ENCODE assay signal across 1 cellular context in genomic region chr3:72447059-72447946, GRCh38.
A peak's percentile ranks its signal among the peaks of the same experiment; 100 is the strongest.
TF ChIP-seq lines count a peak whose summit lies in the region.

No MANE protein-coding gene starts in this region.

TF ChIP-seq in WTC11, 78 proteins besides CTCF, POLR2A, EP300 and RAD21 (continued from another document):
- TF ChIP-seq AFF4 (CRISPR knock-in tag; IDR thresholded peaks at IDR 0.05; ENCODE audit: borderline replicate concordance) (no peak), ERG (CRISPR knock-in tag; IDR thresholded peaks at IDR 0.05) (no peak), GABPB1 (CRISPR knock-in tag; IDR thresholded peaks at IDR 0.05) (no peak), ZSCAN18 (CRISPR knock-in tag; IDR thresholded peaks at IDR 0.05) (0 out of 2 replicates have a peak, but pooled peaks have one; percentile 39), PREB (CRISPR knock-in tag; IDR thresholded peaks at IDR 0.05; ENCODE audit: borderline replicate concordance) (no peak), JUN (CRISPR knock-in tag; IDR thresholded peaks at IDR 0.05) (peak; percentile 79; the same call in 1 of the 2 replicates), ZMAT4 (CRISPR knock-in tag; IDR thresholded peaks at IDR 0.05) (no peak), ATF3 (CRISPR knock-in tag; conservative IDR thresholded peaks at IDR 0.05) (no peak), JAZF1 (CRISPR knock-in tag; IDR thresholded peaks at IDR 0.05) (no peak), ZNF281 (CRISPR knock-in tag; IDR thresholded peaks at IDR 0.05) (no peak), IRF2 (CRISPR knock-in tag; IDR thresholded peaks at IDR 0.05; ENCODE audit: borderline replicate concordance, low read depth) (no peak), SOX15 (CRISPR knock-in tag; IDR thresholded peaks at IDR 0.05) (no peak), ZNF423 (CRISPR knock-in tag; IDR thresholded peaks at IDR 0.05) (no peak), ZNF232 (CRISPR knock-in tag; IDR thresholded peaks at IDR 0.05) (no peak), OVOL2 (CRISPR knock-in tag; IDR thresholded peaks at IDR 0.05; ENCODE audit: borderline replicate concordance) (no peak), PRRX2 (CRISPR knock-in tag; IDR thresholded peaks at IDR 0.05) (0 out of 2 replicates have a peak, but pooled peaks have one; percentile 33), NR1H2 (CRISPR knock-in tag; IDR thresholded peaks at IDR 0.05) (no peak), SMAD3 (CRISPR knock-in tag; IDR thresholded peaks at IDR 0.05; ENCODE audit: borderline replicate concordance) (no peak), ZNF138 (CRISPR knock-in tag; conservative IDR thresholded peaks at IDR 0.05) (no peak), E2F1 (CRISPR knock-in tag; IDR thresholded peaks at IDR 0.05) (no peak), CREB1 (CRISPR knock-in tag; IDR thresholded peaks at IDR 0.05) (no peak), ZBTB21 (CRISPR knock-in tag; IDR thresholded peaks at IDR 0.05; ENCODE audit: borderline replicate concordance) (no peak; the same call in 1 of the 2 replicates), NFATC4 (CRISPR knock-in tag; IDR thresholded peaks at IDR 0.05) (no peak), FOXP1 (CRISPR knock-in tag; IDR thresholded peaks at IDR 0.05; ENCODE audit: borderline replicate concordance) (peak; percentile 93; the same call in 1 of the 2 replicates), ZNF416 (CRISPR knock-in tag; IDR thresholded peaks at IDR 0.05) (0 out of 2 replicates have a peak, but pooled peaks have one; percentile 38), USF1 (CRISPR knock-in tag; IDR thresholded peaks at IDR 0.05) (no peak), NR3C1 (CRISPR knock-in tag; conservative IDR thresholded peaks at IDR 0.05; ENCODE audit: low read depth) (no peak), ARID4B (CRISPR knock-in tag; IDR thresholded peaks at IDR 0.05; ENCODE audit: borderline replicate concordance) (peak; percentile 61; the same call in 1 of the 2 replicates), ATF2 (CRISPR knock-in tag; IDR thresholded peaks at IDR 0.05; ENCODE audit: borderline replicate concordance, low read depth) (no peak), RORB (CRISPR knock-in tag; IDR thresholded peaks at IDR 0.05) (no peak)
